25 cellular contexts compared by ENCODE assay signal in genomic region chr7:38686888-38687287, GRCh38. TPM values are rescaled to one million over a fixed set of nuclear protein-coding genes. Genes with fewer than 3 reads are reported as not detected.
DNase-seq lines count a peak whose midpoint lies in the region; FAIRE-seq and TF ChIP-seq lines count a peak whose summit lies in the region.
"Had no signal": no experiment of that assay in that cellular context is flagged by ENCODE, and none has a peak within 500 bp of the region (broad histone marks: within the 10 kb centered on the region; RNA-seq: fewer than 3 reads in every experiment).

No MANE protein-coding gene starts in this region.

- peak; percentile 70 for DNase-seq in adipocyte (ENCODE audit: low read depth)
- peak; percentile 76 for DNase-seq in bronchial epithelial cell (ENCODE audit: low read depth)
- DNase-seq in fibroblast of mammary gland (ENCODE audit: low read depth) = peak; percentile 59
- DNase-seq in iris pigment epithelial cell (ENCODE audit: low read depth) = peak; percentile 35
- DNase-seq in stimulated activated CD4-positive, alpha-beta T cell treated with anti-CD3 and anti-CD28 coated beads, Interleukin-2, amount 100 ng/mL, for 24 hours = no peak
- DNase-seq in cardiac septum (ENCODE audit: low spot score) = no peak
- no peak for DNase-seq in pons (ENCODE audit: low spot score)
- DNase-seq in GDM1 (lab: John Stamatoyannopoulos, UW) = no peak
- DNase-seq: ACHN; BE2C; C1 segment of cervical spinal cord; CD4-positive, CD25-positive, alpha-beta regulatory T cell; CD8-positive, alpha-beta memory T cell; COR-L47; DMS 273 treated with DMSO at 0.1 percent for 48 hours; DMS53; DND-41; EL; H9 had no signal

- TF ChIP-seq CTCF in bronchial epithelial cell (IDR thresholded peaks at IDR 0.05; ENCODE audit: insufficient read depth, low read length, severe bottlenecking) = no peak
- no peak for TF ChIP-seq CTCF in fibroblast of mammary gland (conservative IDR thresholded peaks at IDR 0.05; ENCODE audit: control insufficient read depth, insufficient read depth, low read depth, low read length)

- no peak for FAIRE-seq in bronchial epithelial cell (lab: Jason Lieb, UNC)
- FAIRE-seq: A204.1, GM12891, GM19239, H1, HepG2 had no signal

- intact Hi-C loops in cardiac septum (cut with DNase I) = no loop called here

- H3K27me3 ChIP-seq in adipocyte (replicated peaks; ENCODE audit: control insufficient read depth, insufficient read depth, low read length) (no peaks in the 10 kb centered on the region), bronchial epithelial cell (ENCODE audit: control insufficient read depth, insufficient read depth, low read length) (no peaks in the 10 kb centered on the region)
- H3K27me3 ChIP-seq: BE2C had no signal

- peak overlapping the region; percentile 34 for H3K4me3 ChIP-seq in adipocyte (ENCODE audit: low read length)
- no peak overlapping the region for H3K4me3 ChIP-seq in bronchial epithelial cell (ENCODE audit: low read depth, low read length)
- H3K4me3 ChIP-seq in fibroblast of mammary gland (ENCODE audit: control insufficient read depth, low read depth, low read length) = no peak overlapping the region

- H3K4me1 ChIP-seq in adipocyte (ENCODE audit: control insufficient read depth, insufficient read depth, low read length) = peaks cover 31% of the 10 kb centered on the region
- H3K4me1 ChIP-seq: BE2C had no signal

- H3K36me3 ChIP-seq in adipocyte (ENCODE audit: control insufficient read depth, insufficient read depth, low read length, severe bottlenecking) (no peaks in the 10 kb centered on the region), bronchial epithelial cell (ENCODE audit: control insufficient read depth, insufficient read depth, low read length) (no peaks in the 10 kb centered on the region)
- H3K36me3 ChIP-seq: BE2C had no signal

- peak overlapping the region; percentile 5 for H3K9ac ChIP-seq in adipocyte (ENCODE audit: low read length)

- peaks cover 6% of the 10 kb centered on the region for H3K9me3 ChIP-seq in adipocyte (ENCODE audit: control insufficient read depth, low read length)
- H3K9me3 ChIP-seq: BE2C had no signal

RNA-seq across cellular contexts. Expression of gene AMPH, which starts 55.7 kb away (rescaled TPM):
- total RNA-seq in bronchial epithelial cell (not detected in 2 replicates), cardiac septum (6.7 TPM)
- total RNA-seq: CD4-positive, CD25-positive, alpha-beta regulatory T cell; CD8-positive, alpha-beta memory T cell; G401; HepG2 had no signal

Comparison
In these comparisons a context has a peak if more than half of its experiments do, and no peak if none do; other contexts are left out.
1. DNase-seq: peak in adipocyte (single experiment), bronchial epithelial cell (single experiment), fibroblast of mammary gland (single experiment) and iris pigment epithelial cell (single experiment); none in stimulated activated CD4-positive, alpha-beta T cell treated with anti-CD3 and anti-CD28 coated beads, Interleukin-2, amount 100 ng/mL, for 24 hours (0 of 2), cardiac septum (single experiment), pons (single experiment) and GDM1 (single experiment).